Comparison of ENCODE assay signal across 26 cellular contexts in genomic region chr11:19301336-19301735, GRCh38.
"Had no signal": no experiment of that assay in that cellular context is flagged by ENCODE, and none has a peak within 500 bp of the region (broad histone marks: within the 10 kb centered on the region; RNA-seq: fewer than 3 reads in every experiment).

No MANE protein-coding gene starts in this region.

- H3K4me3 ChIP-seq: coronary artery, dorsolateral prefrontal cortex had no signal

- ATAC-seq: activated CD4-positive, CD25-positive, alpha-beta regulatory T cell treated with anti-CD3 and anti-CD28 coated beads, Interleukin-2, amount 50 U/mL, for 24 hours; activated CD8-positive, alpha-beta T cell treated with anti-CD3 and anti-CD28 coated beads for 36 hours; activated T-cell treated with anti-CD3 and anti-CD28 coated beads, Interleukin-2, amount 50 U/mL, for 4 hours; activated T-helper 17 cell treated with anti-CD3 and anti-CD28 coated beads, Interleukin-2, amount 50 U/mL, for 72 hours; esophagus mucosa; T-helper 17 cell had no signal

- DNase-seq: activated B cell treated with CpG ODN at 0.5 μM for 24 hours; activated CD4-positive, alpha-beta T cell treated with anti-CD3 and anti-CD28 coated beads for 48 hours; activated CD4-positive, alpha-beta T cell treated with anti-CD3 and anti-CD28 coated beads, Interleukin-2, amount 50 U/mL, for 1 hour; activated CD4-positive, alpha-beta T cell treated with anti-CD3 and anti-CD28 coated beads, Interleukin-2, amount 50 U/mL, for 48 hours; activated CD8-positive, alpha-beta memory T cell treated with anti-CD3 and anti-CD28 coated beads for 24 hours; activated CD8-positive, alpha-beta T cell treated with anti-CD3 and anti-CD28 coated beads for 36 hours; activated effector memory CD4-positive, alpha-beta T cell treated with Interleukin-2 at 50 U/mL for 16 hours; activated gamma-delta T cell treated with Interleukin-2 at 50 U/mL for 16 hours; activated naive CD4-positive, alpha-beta T cell treated with anti-CD3 and anti-CD28 coated beads, Interleukin-2, amount 50 U/mL, for 16 hours; activated naive CD4-positive, alpha-beta T cell treated with Interleukin-2 at 50 U/mL for 16 hours; activated T-cell treated with anti-CD3 and anti-CD28 coated beads, Interleukin-2, amount 50 U/mL, for 4 hours; amniotic stem cell; anterior cingulate cortex; brain microvascular endothelial cell; dorsolateral prefrontal cortex; effector memory CD4-positive, alpha-beta T cell; endodermal cell; foreskin fibroblast; head of caudate nucleus; T-helper 17 cell; T1000; WERI-Rb-1 had no signal
